ENCODE assay signal across 12 cellular contexts in the genomic region with DNA sequence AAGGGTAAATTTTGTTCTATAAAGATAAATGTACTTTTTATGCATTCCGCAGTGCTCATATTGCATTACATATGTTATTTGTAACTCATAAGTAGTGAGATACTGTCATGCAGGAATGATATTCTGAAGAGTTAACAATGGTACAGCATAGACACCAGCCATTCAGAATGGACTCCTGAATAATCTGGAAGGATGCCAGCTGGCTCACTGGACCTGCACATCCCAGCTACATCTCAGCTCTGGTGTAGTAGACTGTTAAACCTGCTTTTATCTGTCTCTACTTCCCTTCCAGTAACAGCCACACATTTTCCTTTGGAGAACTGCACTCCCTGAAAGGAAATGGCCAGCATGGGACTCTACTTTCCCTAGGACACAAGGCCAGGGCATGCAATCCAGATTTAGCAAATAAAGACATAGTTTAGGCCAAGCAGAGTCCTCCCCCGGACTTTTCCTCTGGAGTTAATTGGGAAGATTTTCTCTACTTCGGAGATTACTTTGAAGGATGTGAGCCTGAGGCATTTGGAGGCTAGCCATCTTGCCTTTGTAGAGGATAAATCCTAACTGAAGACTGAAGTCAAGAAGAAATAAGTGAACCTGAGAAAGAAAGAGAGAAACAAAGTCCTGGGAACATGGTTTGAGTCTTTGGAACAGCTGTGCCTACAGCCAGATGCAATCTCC.
DNase-seq lines count a peak whose midpoint lies in the region; ATAC-seq lines count a peak whose summit lies in the region.
"Had no signal": no experiment of that assay in that cellular context is flagged by ENCODE, and none has a peak within 500 bp of the region (broad histone marks: within the 10 kb centered on the region; RNA-seq: fewer than 3 reads in every experiment).

No MANE protein-coding gene starts in this region.

- no peak overlapping the region for H4K8ac ChIP-seq in neuronal stem cell (ENCODE audit: low read depth, low read length)

- H3K9ac ChIP-seq in neuronal stem cell (ENCODE audit: low read depth, low read length, poor library complexity): no peak overlapping the region

- H4K91ac ChIP-seq in neuronal stem cell (ENCODE audit: low read depth, low read length, poor library complexity): no peak overlapping the region

- no peaks in the 10 kb centered on the region for H3K27me3 ChIP-seq in neuronal stem cell (ENCODE audit: control insufficient read depth in 3 of 3, insufficient read depth in 3 of 3, low read depth in 1 of 3, low read length in 3 of 3)
- H3K27me3 ChIP-seq: ascending aorta had no signal

- no peak overlapping the region for H2BK12ac ChIP-seq in neuronal stem cell (ENCODE audit: low read length)

- peak in 2 of 3 experiments; percentile 12 to 31 for DNase-seq in NCI-H1417 (lab: John Stamatoyannopoulos, UW)
- no peak for DNase-seq in NCI-H1417 treated with DMSO at 0.1 percent for 48 hours (lab: John Stamatoyannopoulos, UW)
- DNase-seq in NCI-H226: peak; percentile 73
- DNase-seq in dermis microvascular lymphatic vessel endothelial cell (ENCODE audit: low read depth in 2 of 2): peak; percentile 72 to 77
- no peak for DNase-seq in neuronal stem cell (ENCODE audit: low spot score)
- no peak for DNase-seq in cerebellar nuclear complex (lab: John Stamatoyannopoulos, UW)
- DNase-seq: activated B cell treated with CpG ODN at 0.5 μM for 24 hours; activated T-cell treated with anti-CD3 and anti-CD28 coated beads for 4 hours; stimulated activated naive CD8-positive, alpha-beta T cell treated with anti-CD3 and anti-CD28 coated beads, Interleukin-15, amount 100 ng/mL, for 72 hours had no signal

- H2BK15ac ChIP-seq in neuronal stem cell (ENCODE audit: low read length): no peak overlapping the region

- peak overlapping the region; percentile 40 for H2AFZ ChIP-seq in neuronal stem cell (ENCODE audit: low read length)

- H3K4me1 ChIP-seq in neuronal stem cell (ENCODE audit: control insufficient read depth in 2 of 2, insufficient read depth in 1 of 2, low read depth in 1 of 2, low read length in 2 of 2): peaks cover 0 to 9% of the 10 kb centered on the region in 2 donors

- ATAC-seq in GM18520 (IDR thresholded peaks at IDR 0.05; ENCODE audit: unreplicated experiment) (no peak), HG02884 (IDR thresholded peaks at IDR 0.05; ENCODE audit: unreplicated experiment) (no peak)
- ATAC-seq: stimulated activated naive CD8-positive, alpha-beta T cell treated with anti-CD3 and anti-CD28 coated beads, Interleukin-15, amount 100 ng/mL, for 72 hours had no signal

- H3K9me3 ChIP-seq in neuronal stem cell (replicated peaks in 1 of 2; ENCODE audit: control insufficient read depth in 2 of 2, insufficient read depth in 1 of 2, low read depth in 1 of 2, low read length in 2 of 2): no peaks in the 10 kb centered on the region
- H3K9me3 ChIP-seq: ascending aorta had no signal

- H2AK5ac ChIP-seq in neuronal stem cell (ENCODE audit: low read depth, low read length): no peak overlapping the region

- no peak overlapping the region for H3K27ac ChIP-seq in neuronal stem cell (replicated peaks; ENCODE audit: low read length)
- H3K27ac ChIP-seq: ascending aorta had no signal

- H3K4ac ChIP-seq in neuronal stem cell (ENCODE audit: low read length): no peak overlapping the region

- H3K4me3 ChIP-seq in neuronal stem cell (ENCODE audit: low read length in 2 of 2): no peak overlapping the region
- H3K4me3 ChIP-seq: ascending aorta had no signal

- H3K36me3 ChIP-seq in neuronal stem cell (replicated peaks in 1 of 2; ENCODE audit: control insufficient read depth in 2 of 2, insufficient read depth in 2 of 2, low read length in 2 of 2): no peaks in the 10 kb centered on the region
- H3K36me3 ChIP-seq: ascending aorta had no signal

- H2BK5ac ChIP-seq in neuronal stem cell (ENCODE audit: low read length): no peak overlapping the region

- no peaks in the 10 kb centered on the region for H3K79me1 ChIP-seq in neuronal stem cell (ENCODE audit: low read depth, low read length)

- no peak overlapping the region for H3K4me2 ChIP-seq in neuronal stem cell (ENCODE audit: insufficient read depth, low read length, poor library complexity, severe bottlenecking)

- H3K18ac ChIP-seq in neuronal stem cell (ENCODE audit: low read length): no peak overlapping the region

- no peak overlapping the region for H3K14ac ChIP-seq in neuronal stem cell (ENCODE audit: low read length)

- H2BK120ac ChIP-seq in neuronal stem cell (ENCODE audit: low read depth, low read length): no peak overlapping the region

- no CpG with 5 or more reads among the region's 3 CpGs for WGBS in neuronal stem cell (ENCODE audit: extremely low coverage in 2 of 2, insufficient read length in 2 of 2, insufficient replicate concordance in 1 of 2), 2 donors

- no peak overlapping the region for H3K23ac ChIP-seq in neuronal stem cell (ENCODE audit: low read depth, low read length, poor library complexity)

Comparison
In these comparisons a context has a peak if more than half of its experiments do, and no peak if none do; other contexts are left out.
1. DNase-seq: peak in NCI-H1417 (2 of 3), NCI-H226 (single experiment) and dermis microvascular lymphatic vessel endothelial cell (2 of 2); none in NCI-H1417 treated with DMSO at 0.1 percent for 48 hours (single experiment), neuronal stem cell (single experiment) and cerebellar nuclear complex (0 of 2).